ENCODE assay signal across 24 cellular contexts in genomic region chr1:192303029-192303428, GRCh38. TPM values are rescaled to one million over a fixed set of nuclear protein-coding genes. Genes with fewer than 3 reads are reported as not detected.
DNase-seq lines count a peak whose midpoint lies in the region; ATAC-seq and TF ChIP-seq lines count a peak whose summit lies in the region.
"Had no signal": no experiment of that assay in that cellular context is flagged by ENCODE, and none has a peak within 500 bp of the region (broad histone marks: within the 10 kb centered on the region; RNA-seq: fewer than 3 reads in every experiment).

No MANE protein-coding gene starts in this region.

- no peaks in the 10 kb centered on the region for H3K9me3 ChIP-seq in right lobe of liver
- H3K9me3 ChIP-seq: HAP-1 had no signal

- no peak overlapping the region for H3K27ac ChIP-seq in right lobe of liver
- H3K27ac ChIP-seq: 22Rv1, GM23248 had no signal

- H3K36me3 ChIP-seq in right lobe of liver, result no peaks in the 10 kb centered on the region
- H3K36me3 ChIP-seq: HAP-1 had no signal

- no peak overlapping the region for H3K4me3 ChIP-seq in right lobe of liver
- H3K4me3 ChIP-seq: GM12878, GM23248, HAP-1 had no signal

- TF ChIP-seq POLR2A in right lobe of liver (IDR thresholded peaks at IDR 0.05), result no peak

- ATAC-seq in GM21390 (IDR thresholded peaks at IDR 0.05; ENCODE audit: unreplicated experiment) (no peak), right lobe of liver (no peak)
- ATAC-seq: GM12878 had no signal

- H3K27me3 ChIP-seq in right lobe of liver, result no peaks in the 10 kb centered on the region

- H3K4me1 ChIP-seq in right lobe of liver, result no peaks in the 10 kb centered on the region
- H3K4me1 ChIP-seq: HAP-1 had no signal

- no peak for TF ChIP-seq CTCF in right lobe of liver (IDR thresholded peaks at IDR 0.05)

- intact Hi-C loops in posterior vena cava (cut with DNase I), result no loop called here
- intact Hi-C loops in right lobe of liver (cut with DNase I), result no loop called here

- peak; percentile 5 for DNase-seq in A172 (ENCODE audit: low spot score)
- peak; percentile 19 for DNase-seq in LHCN-M2 (ENCODE audit: low read depth)
- peak; percentile 10 for DNase-seq in dermis blood vessel endothelial cell
- DNase-seq in kidney tubule cell (ENCODE audit: low spot score), result peak; percentile 25
- DNase-seq in posterior vena cava (ENCODE audit: low spot score), result no peak
- DNase-seq in right lobe of liver, result no peak
- no peak for DNase-seq in stimulated activated CD4-positive, alpha-beta T cell treated with anti-CD3 and anti-CD28 coated beads, Interleukin-4, amount 100 ng/mL, for 1 hour
- DNase-seq: COR-L47, DMS 273 treated with DMSO at 0.1 percent for 48 hours, GM23248, KG1, MV-4-11, NCI-H1694 treated with DMSO at 0.1 percent for 48 hours, NCI-H510A, NCI-H774, SHP77 treated with DMSO at 0.1 percent for 48 hours had no signal

- 28% methylated on average over 1 of the region's 1 CpG for WGBS in right lobe of liver (ENCODE audit: insufficient coverage, low coverage, low lambda C conversion rate, missing lambda C conversion rate)

RNA-seq across cellular contexts. Expression of gene RGS21, which starts 13.8 kb away (rescaled TPM):
- total RNA-seq in A172 (2014; rRNA removed; shearing (Covaris generic)), result not detected in 2 replicates
- total RNA-seq in LHCN-M2 (2014; rRNA removed) (not detected in 2 replicates), dermis blood vessel endothelial cell (not detected in 2 replicates), posterior vena cava (not detected), right lobe of liver (not detected)
- not detected for polyA plus RNA-seq in LHCN-M2 (2012)
- total RNA-seq: Daoy, GM12878, GM23248, RPMI7951 had no signal
- polyA plus RNA-seq: AG04450, CD14-positive monocyte, GM12878, GM23248 had no signal

Comparison
In these comparisons a context has a peak if more than half of its experiments do, and no peak if none do; other contexts are left out.
1. DNase-seq: peak in A172 (single experiment), LHCN-M2 (single experiment), dermis blood vessel endothelial cell (single experiment) and kidney tubule cell (single experiment); none in posterior vena cava (single experiment), right lobe of liver (0 of 3) and stimulated activated CD4-positive, alpha-beta T cell treated with anti-CD3 and anti-CD28 coated beads, Interleukin-4, amount 100 ng/mL, for 1 hour (single experiment).